Comparison of ENCODE assay signal across 11 cellular contexts in genomic region chr16:84176192-84177053, GRCh38. TPM values are rescaled to one million over a fixed set of nuclear protein-coding genes. Genes with fewer than 3 reads are reported as not detected.
DNase-seq lines count a peak whose midpoint lies in the region; TF ChIP-seq lines count a peak whose summit lies in the region.
"Had no signal": no experiment of that assay in that cellular context is flagged by ENCODE, and none has a peak within 500 bp of the region (broad histone marks: within the 10 kb centered on the region; RNA-seq: fewer than 3 reads in every experiment).

No MANE protein-coding gene starts in this region.

- H3K9me3 ChIP-seq in Peyer's patch (no peaks in the 10 kb centered on the region), esophagus muscularis mucosa (no peaks in the 10 kb centered on the region), OCI-LY7 (ENCODE audit: low read length) (no peaks in the 10 kb centered on the region)

- no peak overlapping the region for H3K4ac ChIP-seq in mesendoderm (ENCODE audit: low read depth, low read length)

- H4K20me1 ChIP-seq in OCI-LY7 (ENCODE audit: insufficient read depth, low read length), result no peaks in the 10 kb centered on the region; the same call in 1 of the 2 replicates

- H3K4me1 ChIP-seq in Peyer's patch, result peaks cover 0 to 22% (median 4%) of the 10 kb centered on the region in 4 donors
- H3K4me1 ChIP-seq in esophagus muscularis mucosa, result peaks cover 39 to 53% (median 43%) of the 10 kb centered on the region in 4 donors
- no peaks in the 10 kb centered on the region for H3K4me1 ChIP-seq in mesendoderm (ENCODE audit: control insufficient read depth, low read depth, low read length)
- H3K4me1 ChIP-seq in OCI-LY7 (ENCODE audit: insufficient read depth, low read length, poor library complexity, severe bottlenecking), result no peaks in the 10 kb centered on the region

- no peak overlapping the region for H3K56ac ChIP-seq in mesendoderm (ENCODE audit: low read length)

- no peak overlapping the region for H3K4me2 ChIP-seq in mesendoderm (ENCODE audit: low read length)
- no peak overlapping the region for H3K4me2 ChIP-seq in OCI-LY7 (ENCODE audit: low read length)

- no peak overlapping the region for H2BK15ac ChIP-seq in mesendoderm (replicated peaks; ENCODE audit: low read depth)

- BruUV-seq in OCI-LY7 (replicated peaks; lab: Mats Ljungman, UMichigan), result no TSS peak

- H3K27me3 ChIP-seq in Peyer's patch (no peaks in the 10 kb centered on the region), esophagus muscularis mucosa (no peaks in the 10 kb centered on the region), mesendoderm (ENCODE audit: insufficient read depth, low read length, poor library complexity) (no peaks in the 10 kb centered on the region)

- no peak overlapping the region for H2AFZ ChIP-seq in OCI-LY7 (ENCODE audit: low read length)

- no peak overlapping the region for H2BK120ac ChIP-seq in mesendoderm (ENCODE audit: low read depth, low read length)

- H4K5ac ChIP-seq in mesendoderm (ENCODE audit: low read length), result no peak overlapping the region

- H3K79me1 ChIP-seq in mesendoderm (ENCODE audit: low read length), result no peaks in the 10 kb centered on the region

- H3K27ac Mint-ChIP-seq in nephron progenitor cell (peak overlapping the region; percentile 83), type B pancreatic cell (peak overlapping the region; percentile 64)

- in situ Hi-C loops in GM13976 (cut with MboI; ENCODE audit: low sequenced_read_pairs, unreplicated experiment), result no loop called here

- no peak overlapping the region for H3K18ac ChIP-seq in mesendoderm (ENCODE audit: low read length)

- H3K4me3 ChIP-seq in Peyer's patch, result no peak overlapping the region
- no peak overlapping the region for H3K4me3 ChIP-seq in esophagus muscularis mucosa
- H3K4me3 ChIP-seq in mesendoderm (ENCODE audit: low read length), result no peak overlapping the region
- no peak overlapping the region for H3K4me3 ChIP-seq in OCI-LY7 (ENCODE audit: low read depth, low read length, poor library complexity, severe bottlenecking)

- no peak overlapping the region for H3K9ac ChIP-seq in mesendoderm (ENCODE audit: low read length)

- H3K4me3 Mint-ChIP-seq in nephron progenitor cell (no peak overlapping the region), type B pancreatic cell (no peak overlapping the region)

- TF ChIP-seq CTCF in Peyer's patch (IDR thresholded peaks at IDR 0.05), result no peak
- TF ChIP-seq CTCF in esophagus muscularis mucosa (IDR thresholded peaks at IDR 0.05), result no peak
- no peak for TF ChIP-seq CTCF in nephron progenitor cell (IDR thresholded peaks at IDR 0.05)
- TF ChIP-seq CTCF in type B pancreatic cell (conservative IDR thresholded peaks at IDR 0.05), result no peak
- no peak for TF ChIP-seq CTCF in OCI-LY7 (conservative IDR thresholded peaks at IDR 0.05; ENCODE audit: low read length)
- TF ChIP-seq CTCF in GM13976 (IDR thresholded peaks at IDR 0.05; ENCODE audit: borderline replicate concordance, control extremely low read depth, extremely low read depth, insufficient read depth, missing control alignments), result no peak

- H3K27ac ChIP-seq in Peyer's patch, result peak overlapping the region; percentile 5 to 72 (median 50)
- H3K27ac ChIP-seq in esophagus muscularis mucosa (replicated peaks in 1 of 4), result peak overlapping the region; percentile 56 to 80 (median 64)
- no peak overlapping the region for H3K27ac ChIP-seq in mesendoderm (ENCODE audit: low read depth, low read length)
- no peak overlapping the region for H3K27ac ChIP-seq in OCI-LY7 (ENCODE audit: low read depth, low read length, poor library complexity, severe bottlenecking)

- peaks cover 0 to 32% (median 0%) of the 10 kb centered on the region in 3 donors for H3K36me3 ChIP-seq in Peyer's patch
- H3K36me3 ChIP-seq in esophagus muscularis mucosa, result peaks cover 23 to 36% (median 34%) of the 10 kb centered on the region in 4 donors
- H3K36me3 ChIP-seq in mesendoderm (ENCODE audit: control insufficient read depth, insufficient read depth, low read length), result no peaks in the 10 kb centered on the region
- peaks cover 26% of the 10 kb centered on the region for H3K36me3 ChIP-seq in OCI-LY7 (ENCODE audit: insufficient read depth, low read length)

- intact Hi-C loops in esophagus muscularis mucosa (cut with DNase I) (no loop called here), OCI-LY7 (cut with micrococcal nuclease; ENCODE audit: unreplicated experiment) (loop anchor here (10.0 kb wide), 1 partner anchor 222 kb away; the partner anchor contains the start of gene OSGIN1)

- H3K9me3 Mint-ChIP-seq in nephron progenitor cell (no peaks in the 10 kb centered on the region), type B pancreatic cell (no peaks in the 10 kb centered on the region)

- 75% methylated on average over 14 of the region's 18 CpGs for WGBS in esophagus muscularis mucosa
- WGBS in mesendoderm (ENCODE audit: extremely low coverage, insufficient coverage, low lambda C conversion rate), result no CpG with 5 or more reads among the region's 18 CpGs

- no peaks in the 10 kb centered on the region for H3K9me2 ChIP-seq in OCI-LY7 (ENCODE audit: insufficient read depth, low read length)

- peaks cover 13% of the 10 kb centered on the region for H3K27me3 Mint-ChIP-seq in nephron progenitor cell (ENCODE audit: low read depth, poor library complexity)
- no peaks in the 10 kb centered on the region for H3K27me3 Mint-ChIP-seq in type B pancreatic cell

- H3K4me1 Mint-ChIP-seq in nephron progenitor cell, result peaks cover 38% of the 10 kb centered on the region
- H3K4me1 Mint-ChIP-seq in type B pancreatic cell (ENCODE audit: unreplicated experiment), result peaks cover 22% of the 10 kb centered on the region

- no peak for TF ChIP-seq EP300 in esophagus muscularis mucosa (IDR thresholded peaks at IDR 0.05)

- no peak overlapping the region for H2BK5ac ChIP-seq in mesendoderm (ENCODE audit: low read length)

- CTCF ChIA-PET in OCI-LY7 (lab: Charles Lee; ENCODE audit: unreplicated experiment), result interaction anchor here (1.6 to 3.0 kb wide), 2 partner anchors 90 to 92 kb away, joined by 5 to 13 read pairs; no protein-coding TSS in a partner anchor

- POLR2A ChIA-PET in OCI-LY7 (lab: Charles Lee), result interaction anchor here (0.7 kb wide), 1 partner anchor 93 kb away, joined by 3 read pairs; no protein-coding TSS in a partner anchor

- DNase-seq in Peyer's patch (no peak), esophagus muscularis mucosa (ENCODE audit: extremely low spot score) (no peak), nephron progenitor cell (no peak), type B pancreatic cell (ENCODE audit: extremely low spot score, unreplicated experiment) (no peak), mesendoderm (no peak), OCI-LY7 (ENCODE audit: low spot score) (no peak), GM13976 (ENCODE audit: low spot score) (no peak)
- DNase-seq in activated CD4-positive, alpha-beta T cell treated with anti-CD3 and anti-CD28 coated beads for 48 hours, result no peak
- DNase-seq: activated naive CD4-positive, alpha-beta T cell; stimulated activated naive CD8-positive, alpha-beta T cell treated with anti-CD3 and anti-CD28 coated beads, Interleukin-15, Interleukin-2, amounts not matched to agents 100 U/mL and 50 U/mL, for 24 hours had no signal

- TF ChIP-seq POLR2A in Peyer's patch (IDR thresholded peaks at IDR 0.05), result no peak
- TF ChIP-seq POLR2A in esophagus muscularis mucosa (IDR thresholded peaks at IDR 0.05; ENCODE audit: low read depth), result no peak

- H3K23ac ChIP-seq in mesendoderm (ENCODE audit: low read length), result no peak overlapping the region

- H3K36me3 Mint-ChIP-seq in nephron progenitor cell (ENCODE audit: low read depth) (peaks cover 7% of the 10 kb centered on the region), type B pancreatic cell (no peaks in the 10 kb centered on the region)

- no peak overlapping the region for H2AK5ac ChIP-seq in mesendoderm (ENCODE audit: low read length)

- H3K79me2 ChIP-seq in mesendoderm (ENCODE audit: control insufficient read depth, insufficient read depth, low read length), result no peaks in the 10 kb centered on the region
- no peaks in the 10 kb centered on the region for H3K79me2 ChIP-seq in OCI-LY7 (ENCODE audit: insufficient read depth, low read depth, low read length)

- H4K8ac ChIP-seq in mesendoderm (ENCODE audit: low read depth, low read length), result no peak overlapping the region

RNA-seq across cellular contexts. Expression of gene TAF1C, which starts 10.4 kb away (rescaled TPM):
- total RNA-seq in Peyer's patch (100 to 1,000 TPM in 2 of 4 donors, 10 to 100 TPM in 2; 61.3 to 169 (median 97.0) TPM), esophagus muscularis mucosa (10 to 100 TPM; 15.6 to 39.6 (median 21.8) TPM), type B pancreatic cell (ENCODE audit: low replicate concordance) (66.9 and 83.7 TPM in 2 replicates), OCI-LY7 (2022) (62.5 and 66.1 TPM in 2 replicates)
- 40.2 TPM for polyA plus RNA-seq in mesendoderm (2013, experiment 1 of 2)
- 40.2 TPM for polyA plus RNA-seq in mesendoderm (2013, experiment 2 of 2)
- total RNA-seq in OCI-LY7 (2014; rRNA removed; shearing (Covaris generic)), result 27.4 and 64.6 TPM in 2 replicates

RNA-seq across cellular contexts. Expression of gene ADAD2, which starts 14.5 kb away (rescaled TPM):
- total RNA-seq in Peyer's patch (1 to 10 TPM in 1 of 4 donors, not detected in 3; 1.8 TPM), esophagus muscularis mucosa (under 1 TPM in 3 of 4 donors, not detected in 1; 0.42 to 0.83 (median 0.80) TPM), type B pancreatic cell (ENCODE audit: low replicate concordance) (not detected in 2 replicates), OCI-LY7 (2022) (not detected in 2 replicates)
- 0.48 TPM for polyA plus RNA-seq in mesendoderm (2013, experiment 1 of 2)
- 0.48 TPM for polyA plus RNA-seq in mesendoderm (2013, experiment 2 of 2)
- total RNA-seq in OCI-LY7 (2014; rRNA removed; shearing (Covaris generic)), result not detected in 2 replicates
- total RNA-seq: left lobe of liver had no signal

RNA-seq across cellular contexts. Expression of gene DNAAF1, which starts 31.3 kb away (rescaled TPM):
- not detected for total RNA-seq in Peyer's patch
- under 1 TPM in 2 of 4 donors, not detected in 2; 0.66 to 0.78 TPM for total RNA-seq in esophagus muscularis mucosa
- 0.67 and 3.2 TPM in 2 replicates for total RNA-seq in type B pancreatic cell (ENCODE audit: low replicate concordance)
- polyA plus RNA-seq in mesendoderm (2013, experiment 1 of 2), result 0.03 TPM
- polyA plus RNA-seq in mesendoderm (2013, experiment 2 of 2), result 0.06 TPM
- 0.08 TPM in 1 of 2 replicates, not detected in the other for total RNA-seq in OCI-LY7 (2014; rRNA removed; shearing (Covaris generic))
- total RNA-seq in OCI-LY7 (2022), result 0.24 and 0.34 TPM in 2 replicates
- total RNA-seq: left lobe of liver had no signal

RNA-seq across cellular contexts. Expression of gene HSDL1, which starts 31.4 kb away (rescaled TPM):
- 10 to 100 TPM in 3 of 4 donors, 1 to 10 TPM in 1; 8.4 to 25.0 (median 10.8) TPM for total RNA-seq in Peyer's patch
- total RNA-seq in esophagus muscularis mucosa, result 10 to 100 TPM in 3 of 4 donors, 1 to 10 TPM in 1; 7.1 to 14.6 (median 11.4) TPM
- total RNA-seq in type B pancreatic cell (ENCODE audit: low replicate concordance), result 22.9 and 36.4 TPM in 2 replicates
- polyA plus RNA-seq in mesendoderm (2013, experiment 1 of 2), result 16.0 TPM
- polyA plus RNA-seq in mesendoderm (2013, experiment 2 of 2), result 15.8 TPM
- 15.4 and 16.3 TPM in 2 replicates for total RNA-seq in OCI-LY7 (2014; rRNA removed; shearing (Covaris generic))
- 25.1 and 26.9 TPM in 2 replicates for total RNA-seq in OCI-LY7 (2022)

RNA-seq across cellular contexts. Expression of gene MBTPS1, which starts 59.7 kb away (rescaled TPM):
- total RNA-seq in Peyer's patch (100 to 1,000 TPM in 1 of 4 donors, 10 to 100 TPM in 3; 79.0 to 104 (median 91.7) TPM), esophagus muscularis mucosa (10 to 100 TPM; 72.4 to 86.6 (median 82.6) TPM), type B pancreatic cell (ENCODE audit: low replicate concordance) (75.7 and 88.4 TPM in 2 replicates), OCI-LY7 (2022) (65.2 and 71.8 TPM in 2 replicates)
- polyA plus RNA-seq in mesendoderm (2013, experiment 1 of 2), result 47.5 TPM
- 46.5 TPM for polyA plus RNA-seq in mesendoderm (2013, experiment 2 of 2)
- 39.4 and 49.6 TPM in 2 replicates for total RNA-seq in OCI-LY7 (2014; rRNA removed; shearing (Covaris generic))

Comparison
In these comparisons a context has a peak if more than half of its experiments do, and no peak if none do; other contexts are left out.
1. H3K27ac ChIP-seq: peak in Peyer's patch (4 of 4) and esophagus muscularis mucosa (4 of 4); none in mesendoderm (single experiment) and OCI-LY7 (single experiment).